In the genomic region with DNA sequence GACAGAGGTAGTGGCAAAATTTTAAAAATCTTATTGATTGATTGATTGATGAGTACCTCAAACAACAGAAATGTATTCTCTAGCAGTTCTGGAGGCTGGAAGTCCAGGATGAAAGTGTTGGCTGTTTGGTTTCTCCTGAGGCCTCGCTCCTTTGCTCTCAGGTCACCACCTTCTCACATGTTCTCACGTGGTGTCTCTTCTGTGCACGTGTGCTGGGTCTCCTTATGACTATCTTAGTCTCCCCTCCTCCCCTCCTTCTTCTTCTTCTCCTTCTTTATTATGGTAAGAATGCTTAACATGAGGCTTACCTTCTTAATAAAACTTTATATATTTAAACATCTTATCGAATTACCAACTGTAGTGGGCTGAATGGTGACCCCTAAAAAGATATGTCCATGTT, we compare ENCODE assay signal across 27 cellular contexts.
"Had no signal": no experiment of that assay in that cellular context is flagged by ENCODE, and none has a peak within 500 bp of the region (broad histone marks: within the 10 kb centered on the region; RNA-seq: fewer than 3 reads in every experiment).

No MANE protein-coding gene starts in this region.

- H3K4me3 ChIP-seq: stomach, suprapubic skin, testis, thoracic aorta, thyroid gland, tibial artery, tibial nerve, transverse colon, upper lobe of left lung, upper lobe of right lung, uterus, vagina had no signal

- FAIRE-seq: urothelium cell line had no signal

- H3K4me1 ChIP-seq: stomach, suprapubic skin, testis, thyroid gland, tibial artery, tibial nerve, transverse colon, upper lobe of left lung, upper lobe of right lung, uterus, vagina had no signal

- ATAC-seq: stimulated activated effector memory CD8-positive, alpha-beta T cell treated with anti-CD3 and anti-CD28 coated beads, Interleukin-12 subunit alpha, Interleukin-12 subunit beta, amount 100 ng/mL, for 72 hours; stimulated activated memory B cell treated with anti-CD40 and anti-IgM and Interleukin-4, amounts not matched to agents 10 μg/mL and 1 μg/mL and 100 μg/mL, for 72 hours; stimulated activated naive B cell treated with anti-CD40 and anti-IgM and Interleukin-4, amounts not matched to agents 10 μg/mL and 1 μg/mL and 100 μg/mL, for 72 hours; stimulated activated naive CD8-positive, alpha-beta T cell treated with anti-CD3 and anti-CD28 coated beads, Interleukin-15, amount 100 ng/mL, for 72 hours; stimulated activated naive CD8-positive, alpha-beta T cell treated with anti-CD3 and anti-CD28 coated beads, Interleukin-15, Interleukin-2, amounts not matched to agents 100 U/mL and 50 U/mL, for 24 hours; upper lobe of right lung had no signal

- H3K27ac ChIP-seq: stomach, suprapubic skin, testis, thoracic aorta, thyroid gland, tibial artery, tibial nerve, transverse colon, upper lobe of left lung, upper lobe of right lung, uterus, vagina had no signal

- H3K27me3 ChIP-seq: stomach, suprapubic skin, testis, thyroid gland, tibial artery, tibial nerve, transverse colon, upper lobe of left lung, upper lobe of right lung, uterus, vagina had no signal

- H3K9me3 ChIP-seq: stomach, suprapubic skin, testis, thoracic aorta, thyroid gland, tibial artery, tibial nerve, transverse colon, upper lobe of left lung, upper lobe of right lung, uterus, vagina had no signal

- H3K36me3 ChIP-seq: stomach, suprapubic skin, thoracic aorta, thyroid gland, tibial artery, tibial nerve, transverse colon, upper lobe of left lung, upper lobe of right lung, uterus, vagina had no signal

- DNase-seq: stimulated activated CD4-positive, alpha-beta T cell treated with anti-CD3 and anti-CD28 coated beads, Interleukin-2, amount 100 ng/mL, for 48 hours; stimulated activated CD4-positive, alpha-beta T cell treated with anti-CD3 and anti-CD28 coated beads, Interleukin-4, amount 100 ng/mL, for 1 hour; stimulated activated CD4-positive, alpha-beta T cell treated with anti-CD3 and anti-CD28 coated beads, Interleukin-4, amount 100 ng/mL, for 24 hours; stimulated activated CD4-positive, alpha-beta T cell treated with anti-CD3 and anti-CD28 coated beads, Interleukin-4, amount 100 ng/mL, for 4 hours; stimulated activated CD8-positive, alpha-beta memory T cell treated with anti-CD3 and anti-CD28 coated beads, Interleukin-4, amount 100 ng/mL, for 48 hours; stimulated activated naive B cell treated with anti-CD40 and anti-IgM and Interleukin-4, amounts not matched to agents 10 μg/mL and 1 μg/mL and 100 μg/mL, for 72 hours; stimulated activated naive CD4-positive, alpha-beta T cell; stimulated activated naive CD4-positive, alpha-beta T cell treated with Interleukin-2 at 50 U/mL for 16 hours; stimulated activated naive CD8-positive, alpha-beta T cell treated with anti-CD3 and anti-CD28 coated beads, Interleukin-15, amount 100 ng/mL, for 72 hours; stimulated activated naive CD8-positive, alpha-beta T cell treated with anti-CD3 and anti-CD28 coated beads, Interleukin-15, Interleukin-2, amounts not matched to agents 100 U/mL and 50 U/mL, for 24 hours; stomach; substantia nigra; testis; thyroid gland; tibial artery; transverse colon; trophoblast cell; upper lobe of left lung; upper lobe of right lung; uterus had no signal
